ENCODE assay signal across 8 cellular contexts in the genomic region with DNA sequence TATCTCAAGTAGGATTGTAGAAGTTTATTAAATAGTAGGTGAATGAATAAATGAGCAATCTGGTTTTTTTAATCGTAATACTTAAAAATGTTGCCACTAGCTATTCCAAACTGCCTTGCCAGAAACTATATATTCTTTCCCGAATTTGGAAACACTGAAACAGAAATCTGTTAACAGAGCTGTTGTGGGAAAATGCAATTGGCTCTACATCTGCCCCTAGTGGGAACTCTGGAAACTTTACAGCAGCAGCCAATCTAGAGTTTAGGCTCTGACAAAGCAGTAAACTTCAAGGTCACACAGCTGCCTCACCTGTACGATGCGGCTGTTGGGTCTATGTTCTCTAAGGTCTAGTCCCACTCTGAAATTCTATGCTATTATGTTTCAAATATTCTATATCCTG. TPM values are rescaled to one million over a fixed set of nuclear protein-coding genes. Genes with fewer than 3 reads are reported as not detected.
DNase-seq lines count a peak whose midpoint lies in the region; ATAC-seq, FAIRE-seq and TF ChIP-seq lines count a peak whose summit lies in the region.

No MANE protein-coding gene starts in this region.

- H3K9me3 ChIP-seq in body of pancreas (no peaks in the 10 kb centered on the region), lung (ENCODE audit: control insufficient read depth in 2 of 2, insufficient read depth in 1 of 2, low read length in 1 of 2) (no peaks in the 10 kb centered on the region)
- no peaks in the 10 kb centered on the region for H3K9me3 ChIP-seq in CD8-positive, alpha-beta T cell (ENCODE audit: low read length)

- DNase-seq in D721Med (ENCODE audit: insufficient read length, low spot score) (no peak), body of pancreas (peak in 3 of 4 donors; percentile 12 to 21 (median 20)), lung (ENCODE audit: low spot score) (no peak), foreskin melanocyte (no peak)
- no peak for DNase-seq in CD8-positive, alpha-beta T cell

- 20 to 27% methylated on average over 4 of the region's 4 CpGs for WGBS in body of pancreas, 2 donors
- WGBS in lung, 2 donors = 77 to 82% methylated on average over 4 of the region's 4 CpGs

- no peak overlapping the region for H3K27ac Mint-ChIP-seq in stimulated activated memory B cell treated with anti-CD40 and anti-IgM and Interleukin-4, amounts not matched to agents 10 μg/mL and 1 μg/mL and 100 μg/mL, for 72 hours
- no peak overlapping the region for H3K27ac Mint-ChIP-seq in CD8-positive, alpha-beta T cell

- no peak overlapping the region for H3K4me3 ChIP-seq in body of pancreas
- H3K4me3 ChIP-seq in lung = no peak overlapping the region
- no peak overlapping the region for H3K4me3 ChIP-seq in CD8-positive, alpha-beta T cell (ENCODE audit: low read depth, low read length)

- H3K9me3 Mint-ChIP-seq in stimulated activated memory B cell treated with anti-CD40 and anti-IgM and Interleukin-4, amounts not matched to agents 10 μg/mL and 1 μg/mL and 100 μg/mL, for 72 hours = no peaks in the 10 kb centered on the region
- H3K9me3 Mint-ChIP-seq in CD8-positive, alpha-beta T cell = no peaks in the 10 kb centered on the region

- no peaks in the 10 kb centered on the region for H3K4me1 Mint-ChIP-seq in stimulated activated memory B cell treated with anti-CD40 and anti-IgM and Interleukin-4, amounts not matched to agents 10 μg/mL and 1 μg/mL and 100 μg/mL, for 72 hours
- no peaks in the 10 kb centered on the region for H3K4me1 Mint-ChIP-seq in CD8-positive, alpha-beta T cell (ENCODE audit: low read depth)

- CTCF ChIA-PET in CD8-positive, alpha-beta T cell (lab: Charles Lee) = interaction anchor here (0.8 to 1.1 kb wide), 2 partner anchors 36 to 43 kb away, joined by 3 read pairs; no protein-coding TSS in a partner anchor

- intact Hi-C loops in body of pancreas (cut with DNase I) = no loop called here
- intact Hi-C loops in CD8-positive, alpha-beta T cell (cut with DNase I, micrococcal nuclease) = no loop called here

- H3K27me3 ChIP-seq in body of pancreas (no peaks in the 10 kb centered on the region), lung (ENCODE audit: control insufficient read depth, insufficient read depth) (no peaks in the 10 kb centered on the region)
- no peaks in the 10 kb centered on the region for H3K27me3 ChIP-seq in CD8-positive, alpha-beta T cell (ENCODE audit: insufficient read depth, low read length)

- FAIRE-seq in D721Med (lab: Jason Lieb, UNC) = no peak

- H3K36me3 ChIP-seq in body of pancreas (replicated peaks in 1 of 2; ENCODE audit: insufficient read depth in 1 of 2, low read depth in 2 of 2) (no peaks in the 10 kb centered on the region), lung (ENCODE audit: control insufficient read depth in 2 of 2, insufficient read depth in 2 of 2, low read length in 2 of 2) (no peaks in the 10 kb centered on the region)
- no peaks in the 10 kb centered on the region for H3K36me3 ChIP-seq in CD8-positive, alpha-beta T cell (ENCODE audit: insufficient read depth, low read length)

- peak; percentile 48 for ATAC-seq in HG03565 (IDR thresholded peaks at IDR 0.05; ENCODE audit: unreplicated experiment)
- ATAC-seq in body of pancreas = peak; percentile 58
- peak; percentile 41 for ATAC-seq in lung (ENCODE audit: insufficient read depth, low FRiP score)
- ATAC-seq in stimulated activated memory B cell treated with anti-CD40 and anti-IgM and Interleukin-4, amounts not matched to agents 10 μg/mL and 1 μg/mL and 100 μg/mL, for 72 hours = no peak
- no peak for ATAC-seq in CD8-positive, alpha-beta T cell
- no peak for ATAC-seq in esophagus mucosa

- no peak overlapping the region for H3K4me3 Mint-ChIP-seq in stimulated activated memory B cell treated with anti-CD40 and anti-IgM and Interleukin-4, amounts not matched to agents 10 μg/mL and 1 μg/mL and 100 μg/mL, for 72 hours
- no peak overlapping the region for H3K4me3 Mint-ChIP-seq in CD8-positive, alpha-beta T cell

- TF ChIP-seq POLR2A in body of pancreas (IDR thresholded peaks at IDR 0.05) = no peak

- TF ChIP-seq CTCF in D721Med (IDR thresholded peaks at IDR 0.05; ENCODE audit: insufficient read depth, missing control alignments) = peak; percentile 15
- peak in 6 of 7 experiments; percentile 31 to 42 (median 36) for TF ChIP-seq CTCF in body of pancreas (IDR thresholded peaks at IDR 0.05)
- TF ChIP-seq CTCF in lung (IDR thresholded peaks at IDR 0.05; ENCODE audit: control extremely low read depth, extremely low read depth) = no peak
- TF ChIP-seq CTCF in CD8-positive, alpha-beta T cell (IDR thresholded peaks at IDR 0.05) = no peak

- no peaks in the 10 kb centered on the region for H3K4me1 ChIP-seq in body of pancreas
- peaks cover 1 to 2% of the 10 kb centered on the region in 2 donors for H3K4me1 ChIP-seq in lung (ENCODE audit: control insufficient read depth in 2 of 2, insufficient read depth in 2 of 2, low read length in 2 of 2)
- no peaks in the 10 kb centered on the region for H3K4me1 ChIP-seq in CD8-positive, alpha-beta T cell (ENCODE audit: insufficient read depth, low read length)

- H3K27me3 Mint-ChIP-seq in stimulated activated memory B cell treated with anti-CD40 and anti-IgM and Interleukin-4, amounts not matched to agents 10 μg/mL and 1 μg/mL and 100 μg/mL, for 72 hours = peaks cover 9% of the 10 kb centered on the region
- H3K27me3 Mint-ChIP-seq in CD8-positive, alpha-beta T cell (ENCODE audit: low read depth) = peaks cover under 1% of the 10 kb centered on the region

- H3K27ac ChIP-seq in body of pancreas (no peak overlapping the region), lung (ENCODE audit: low read depth in 1 of 2, low read length in 1 of 2) (no peak overlapping the region)
- H3K27ac ChIP-seq in CD8-positive, alpha-beta T cell (ENCODE audit: low read depth, low read length) = no peak overlapping the region

- no peaks in the 10 kb centered on the region for H3K36me3 Mint-ChIP-seq in stimulated activated memory B cell treated with anti-CD40 and anti-IgM and Interleukin-4, amounts not matched to agents 10 μg/mL and 1 μg/mL and 100 μg/mL, for 72 hours
- no peaks in the 10 kb centered on the region for H3K36me3 Mint-ChIP-seq in CD8-positive, alpha-beta T cell

- POLR2A ChIA-PET in CD8-positive, alpha-beta T cell (lab: Charles Lee) = no interaction called here

RNA-seq across cellular contexts. Expression of a gene that starts 41.7 kb away (rescaled TPM):
- total RNA-seq in body of pancreas (100 to 1,000 TPM; 109 to 123 TPM), lung (100 to 1,000 TPM; 206 to 352 TPM), esophagus mucosa (4.0 TPM)
- 10 to 100 TPM; 26.4 to 56.5 TPM for polyA plus RNA-seq in lung
- 10 to 100 TPM; 88.2 to 90.2 TPM for total RNA-seq in CD8-positive, alpha-beta T cell

Comparison
In these comparisons a context has a peak if more than half of its experiments do, and no peak if none do; other contexts are left out.
1. DNase-seq: peak in body of pancreas (3 of 4); none in D721Med (single experiment), lung (single experiment), CD8-positive, alpha-beta T cell (0 of 7) and foreskin melanocyte (single experiment).
2. CTCF ChIP-seq: peak in D721Med (single experiment) and body of pancreas (6 of 7); none in lung (single experiment) and CD8-positive, alpha-beta T cell (single experiment).
3. ATAC-seq: peak in HG03565 (single experiment), body of pancreas (single experiment) and lung (single experiment); none in stimulated activated memory B cell treated with anti-CD40 and anti-IgM and Interleukin-4, amounts not matched to agents 10 μg/mL and 1 μg/mL and 100 μg/mL, for 72 hours (single experiment), CD8-positive, alpha-beta T cell (single experiment) and esophagus mucosa (single experiment).
4. RNA of a gene that starts 41.7 kb away (total RNA-seq): 206 to 352 TPM in lung, 109 to 123 TPM in body of pancreas and 88.2 to 90.2 TPM in CD8-positive, alpha-beta T cell; 4.0 TPM in esophagus mucosa (single experiment); every median in the first group is over 10 times any median in the second.